Comparison of ENCODE assay signal across 8 cellular contexts in the genomic region with DNA sequence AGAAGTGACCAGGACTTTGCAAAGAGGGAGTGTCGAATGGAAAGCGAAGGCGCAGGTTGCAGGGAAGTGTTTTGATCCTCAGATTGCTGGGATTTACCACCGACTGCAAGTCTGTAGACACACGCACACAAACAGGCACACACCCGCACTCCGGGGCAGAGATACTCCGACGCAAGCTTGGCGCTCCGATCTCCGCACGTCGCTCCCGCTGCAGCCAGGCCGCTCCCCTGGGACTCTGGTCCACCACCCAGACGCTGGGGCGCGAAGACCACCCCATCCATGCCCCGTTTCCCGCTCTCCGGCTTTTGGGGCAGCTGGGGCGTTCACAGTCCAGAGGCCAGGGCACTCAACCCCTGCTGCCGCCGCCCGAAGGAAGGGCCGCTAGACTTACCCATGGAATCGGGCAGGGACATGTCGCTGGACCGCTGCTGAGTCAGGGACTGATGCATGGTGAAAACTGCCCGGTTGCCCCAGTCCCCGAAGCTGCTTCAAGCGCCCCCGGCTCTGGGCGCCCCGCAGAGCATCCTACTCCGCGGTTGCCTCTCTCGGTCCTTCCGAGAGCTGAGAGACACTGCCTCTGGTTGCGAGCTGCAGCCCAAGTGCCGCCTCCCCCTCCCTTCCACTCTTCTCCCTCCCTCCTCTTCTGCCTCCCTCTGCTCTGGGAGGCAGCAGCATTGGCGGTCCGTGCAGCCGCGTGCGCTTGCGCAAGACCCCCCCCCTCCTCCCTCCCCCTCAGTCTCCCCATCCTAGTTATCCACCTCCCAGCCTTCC. TPM values are rescaled to one million over a fixed set of nuclear protein-coding genes. Genes with fewer than 3 reads are reported as not detected.
DNase-seq lines count a peak whose midpoint lies in the region; ATAC-seq and TF ChIP-seq lines count a peak whose summit lies in the region.

A gene (minus strand): TSS at position 601 of the 771 bp plus-strand sequence. CDS start 152 bp downstream, at position 449.

- H3K4me1 ChIP-seq in left lung (peaks cover 0 to 11% of the 10 kb centered on the region in 2 donors), thoracic aorta (ENCODE audit: control insufficient read depth in 1 of 2, low read depth in 2 of 2) (peaks cover 0 to 6% of the 10 kb centered on the region in 2 donors), body of pancreas (peaks cover 21% of the 10 kb centered on the region)

- intact Hi-C loops in left lung (cut with DNase I) = no loop called here
- intact Hi-C loops in body of pancreas (cut with DNase I) = no loop called here

- DNase-seq in G401 (ENCODE audit: low spot score) (peak; percentile 7), NCI-H128 (lab: John Stamatoyannopoulos, UW; ENCODE audit: unreplicated experiment) (peak; percentile 2), brain microvascular endothelial cell (no peak), left lung (peak in 1 of 2 donors; percentile 48), thoracic aorta (ENCODE audit: low spot score) (no peak), NOMO-1 treated with DMSO at 0.1 percent for 48 hours (lab: John Stamatoyannopoulos, UW; ENCODE audit: unreplicated experiment) (no peak), mucosa of gallbladder (ENCODE audit: low spot score) (no peak), body of pancreas (no peak)

- H3K36me3 ChIP-seq in brain microvascular endothelial cell (replicated peaks) (no peaks in the 10 kb centered on the region), left lung (no peaks in the 10 kb centered on the region), thoracic aorta (no peaks in the 10 kb centered on the region), body of pancreas (replicated peaks in 1 of 2; ENCODE audit: insufficient read depth in 1 of 2, low read depth in 2 of 2) (no peaks in the 10 kb centered on the region)

- peak; percentile 16 for ATAC-seq in left lung
- ATAC-seq in thoracic aorta (ENCODE audit: insufficient number of reproducible peaks, low FRiP score, low read depth) = no peak
- no peak for ATAC-seq in body of pancreas

- WGBS in body of pancreas, 2 donors = 1% methylated on average over 24 of the region's 48 CpGs; no CpG with 5 or more reads in 1 of the 2 donors

- no peak within 1 kb of the TSS for H3K27ac ChIP-seq in brain microvascular endothelial cell
- H3K27ac ChIP-seq in left lung = no peak within 1 kb of the TSS
- no peak within 1 kb of the TSS for H3K27ac ChIP-seq in thoracic aorta
- H3K27ac ChIP-seq in body of pancreas = no peak within 1 kb of the TSS

- H3K9me3 ChIP-seq in left lung (no peaks in the 10 kb centered on the region), thoracic aorta (no peaks in the 10 kb centered on the region), body of pancreas (no peaks in the 10 kb centered on the region)

- H3K27me3 ChIP-seq in brain microvascular endothelial cell (replicated peaks) = no peaks in the 10 kb centered on the region
- peaks cover 26 to 47% of the 10 kb centered on the region in 2 donors for H3K27me3 ChIP-seq in left lung
- H3K27me3 ChIP-seq in thoracic aorta (replicated peaks; ENCODE audit: insufficient read depth) = no peaks in the 10 kb centered on the region
- H3K27me3 ChIP-seq in body of pancreas = peaks cover 0 to 7% of the 10 kb centered on the region in 2 donors

- TF ChIP-seq CTCF in brain microvascular endothelial cell (IDR thresholded peaks at IDR 0.05; ENCODE audit: low read depth, low read length, missing control alignments) = no peak
- TF ChIP-seq CTCF in left lung (IDR thresholded peaks at IDR 0.05) = no peak
- TF ChIP-seq CTCF in thoracic aorta (IDR thresholded peaks at IDR 0.05) = no peak
- no peak for TF ChIP-seq CTCF in body of pancreas (IDR thresholded peaks at IDR 0.05)

- no peak for TF ChIP-seq POLR2A in body of pancreas (IDR thresholded peaks at IDR 0.05)

- in situ Hi-C loops in G401 (cut with HindIII; ENCODE audit: low sequenced_read_pairs) = no loop called here
- in situ Hi-C loops in brain microvascular endothelial cell (cut with HindIII; ENCODE audit: low pct_ligation_motif_present, low sequenced_read_pairs) = no loop called here

- peak within 1 kb of the TSS; percentile 42 for H3K4me3 ChIP-seq in brain microvascular endothelial cell (ENCODE audit: low read depth, low read length)
- peak within 1 kb of the TSS in 1 of 2 donors; percentile 28 for H3K4me3 ChIP-seq in left lung
- peak within 1 kb of the TSS; percentile 66 for H3K4me3 ChIP-seq in thoracic aorta
- no peak within 1 kb of the TSS for H3K4me3 ChIP-seq in body of pancreas

RNA-seq across cellular contexts. Expression of the gene that starts here (rescaled TPM):
- total RNA-seq in G401 (2014; rRNA removed; shearing (Covaris generic)) = not detected in 2 replicates
- total RNA-seq in left lung = 1 to 10 TPM; 1.0 to 1.8 TPM
- 1 to 10 TPM; 1.1 TPM for total RNA-seq in thoracic aorta
- total RNA-seq in mucosa of gallbladder = 0.98 TPM
- total RNA-seq in body of pancreas = under 1 TPM in 1 of 2 donors, not detected in 1; 0.52 TPM

Comparison
In these comparisons a context has a peak if more than half of its experiments do, and no peak if none do; other contexts are left out.
1. Peak in DNase-seq in G401; RNA of the gene not detected or under 1 TPM.
2. H3K4me3 ChIP-seq: peak in brain microvascular endothelial cell (single experiment) and thoracic aorta (single experiment); none in body of pancreas (0 of 2).